Comparison of ENCODE assay signal across 27 cellular contexts in the genomic region with DNA sequence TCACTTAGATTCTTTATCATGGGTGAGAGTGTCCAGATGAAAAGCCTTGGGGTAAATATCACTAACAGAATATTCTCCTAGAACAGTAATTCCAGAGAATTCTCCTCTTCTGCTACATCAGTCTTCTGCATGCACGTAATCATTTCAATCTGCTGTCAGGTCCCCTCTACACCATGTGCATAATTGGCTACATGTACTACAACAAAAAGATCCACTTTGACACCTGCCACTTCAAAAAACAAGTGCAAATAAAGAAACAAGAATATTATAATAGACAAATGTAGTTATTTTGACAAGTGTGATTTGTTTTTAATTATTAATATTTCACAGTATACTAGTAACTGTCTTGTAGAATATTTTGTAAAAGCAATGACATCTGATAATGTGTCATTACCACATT.
"Had no signal": no experiment of that assay in that cellular context is flagged by ENCODE, and none has a peak within 500 bp of the region (broad histone marks: within the 10 kb centered on the region; RNA-seq: fewer than 3 reads in every experiment).

No MANE protein-coding gene starts in this region.

- H3K79me2 ChIP-seq: parathyroid adenoma had no signal

- H3K36me3 ChIP-seq: neural progenitor cell, ovary, right lobe of liver, sigmoid colon, stomach, thoracic aorta, thyroid gland, tibial nerve, upper lobe of left lung, vagina had no signal

- H3K27me3 ChIP-seq: neural progenitor cell, ovary, right lobe of liver, sigmoid colon, stomach, thyroid gland, tibial nerve, upper lobe of left lung, vagina had no signal

- H3K4me2 ChIP-seq: neural progenitor cell had no signal

- H3K9ac ChIP-seq: neural progenitor cell, parathyroid adenoma had no signal

- ATAC-seq: natural killer cell treated with Interleukin-12 subunit alpha and Interleukin-12 subunit beta and Interleukin-15 and Interleukin-18, amount 100 ng/mL, for 72 hours; psoas muscle; right cardiac atrium; right lobe of liver; stimulated activated effector memory CD8-positive, alpha-beta T cell treated with anti-CD3 and anti-CD28 coated beads, Interleukin-12 subunit alpha, Interleukin-12 subunit beta, amount 100 ng/mL, for 72 hours; stimulated activated naive B cell treated with anti-CD40 and anti-IgM and Interleukin-4, amounts not matched to agents 10 μg/mL and 1 μg/mL and 100 μg/mL, for 72 hours had no signal

- H2AFZ ChIP-seq: neural progenitor cell, parathyroid adenoma had no signal

- H3K27ac ChIP-seq: neural progenitor cell, ovary, parathyroid adenoma, psoas muscle, right lobe of liver, sigmoid colon, stomach, thoracic aorta, thyroid gland, tibial nerve, upper lobe of left lung, vagina had no signal

- H3K9me3 ChIP-seq: ovary, psoas muscle, right lobe of liver, sigmoid colon, stomach, thoracic aorta, thyroid gland, tibial nerve, upper lobe of left lung, vagina had no signal

- H3K4me3 ChIP-seq: neural progenitor cell, ovary, psoas muscle, right lobe of liver, sigmoid colon, stomach, thoracic aorta, thyroid gland, tibial nerve, upper lobe of left lung, vagina had no signal

- FAIRE-seq: small intestine, urothelium cell line had no signal

- DNase-seq: nephron progenitor cell; occipital lobe; ovary; posterior cingulate gyrus; psoas muscle; right cardiac atrium; right lobe of liver; sigmoid colon; small intestine; stimulated activated CD4-positive, alpha-beta T cell treated with anti-CD3 and anti-CD28 coated beads, Interleukin-15, amount 100 ng/mL, for 24 hours; stimulated activated CD4-positive, alpha-beta T cell treated with anti-CD3 and anti-CD28 coated beads, Interleukin-2, amount 100 ng/mL, for 24 hours; stimulated activated CD4-positive, alpha-beta T cell treated with anti-CD3 and anti-CD28 coated beads, Interleukin-2, amount 100 ng/mL, for 48 hours; stimulated activated CD4-positive, alpha-beta T cell treated with anti-CD3 and anti-CD28 coated beads, Interleukin-4, amount 100 ng/mL, for 24 hours; stimulated activated naive B cell treated with anti-CD40 and anti-IgM and Interleukin-4, amounts not matched to agents 10 μg/mL and 1 μg/mL and 100 μg/mL, for 72 hours; stimulated activated naive CD4-positive, alpha-beta T cell treated with Interleukin-2 at 50 U/mL for 16 hours; stomach; thyroid gland; trophoblast cell; upper lobe of left lung had no signal

- H3K4me1 ChIP-seq: parathyroid adenoma, psoas muscle, right lobe of liver, sigmoid colon, stomach, tibial nerve, upper lobe of left lung, vagina had no signal
